In genomic region chrX:153688900-153689590, GRCh38 we compare ENCODE assay signal across 10 cellular contexts. TPM values are rescaled to one million over a fixed set of nuclear protein-coding genes. Genes with fewer than 3 reads are reported as not detected.
DNase-seq lines count a peak whose midpoint lies in the region; ATAC-seq and TF ChIP-seq lines count a peak whose summit lies in the region.
"Had no signal": no experiment of that assay in that cellular context is flagged by ENCODE, and none has a peak within 500 bp of the region (broad histone marks: within the 10 kb centered on the region; RNA-seq: fewer than 3 reads in every experiment).

No MANE protein-coding gene starts in this region.

- ATAC-seq in mucosa of descending colon (no peak), HG02840 (IDR thresholded peaks at IDR 0.05; ENCODE audit: low FRiP score, unreplicated experiment) (no peak)

- no peak overlapping the region for H3K27ac ChIP-seq in ACC112 (ENCODE audit: low read depth, low read length)
- H3K27ac ChIP-seq: foreskin keratinocyte had no signal

- no peaks in the 10 kb centered on the region for H3K9me3 ChIP-seq in MG63
- H3K9me3 ChIP-seq in mucosa of descending colon: no peaks in the 10 kb centered on the region

- H3K4me1 Mint-ChIP-seq in activated CD4-positive, alpha-beta memory T cell treated with anti-CD3 and anti-CD28 coated beads for 36 hours (ENCODE audit: low read depth): no peaks in the 10 kb centered on the region

- POLR2A ChIA-PET in activated CD4-positive, alpha-beta memory T cell treated with anti-CD3 and anti-CD28 coated beads for 36 hours (lab: Charles Lee): no interaction called here

- no peak overlapping the region for H2AFZ ChIP-seq in ACC112 (ENCODE audit: low read length, unreplicated experiment)

- DNase-seq in MG63 (peak; percentile 56), epidermal melanocyte (ENCODE audit: insufficient read length, low spot score) (peak; percentile 46), mucosa of descending colon (peak in 1 of 3 donors; percentile 46), NCI-H1105 treated with DMSO at 0.1 percent for 48 hours (lab: John Stamatoyannopoulos, UW) (no peak)
- no peak for DNase-seq in activated CD4-positive, alpha-beta memory T cell treated with anti-CD3 and anti-CD28 coated beads for 36 hours
- no peak for DNase-seq in stimulated activated CD4-positive, alpha-beta T cell treated with anti-CD3 and anti-CD28 coated beads, Interleukin-2, amount 100 ng/mL, for 24 hours
- DNase-seq: foreskin keratinocyte had no signal

- H3K4me1 ChIP-seq in ACC112 (ENCODE audit: control insufficient read depth, insufficient read depth, low read length, unreplicated experiment): peaks cover 3% of the 10 kb centered on the region
- H3K4me1 ChIP-seq in mucosa of descending colon (ENCODE audit: low read depth): no peaks in the 10 kb centered on the region
- H3K4me1 ChIP-seq: foreskin keratinocyte had no signal

- no peaks in the 10 kb centered on the region for H3K36me3 Mint-ChIP-seq in activated CD4-positive, alpha-beta memory T cell treated with anti-CD3 and anti-CD28 coated beads for 36 hours

- H3K4me3 ChIP-seq in ACC112 (ENCODE audit: low read depth, low read length): peak overlapping the region; percentile 66
- peak overlapping the region; percentile 41 for H3K4me3 ChIP-seq in MG63
- peak overlapping the region; percentile 9 for H3K4me3 ChIP-seq in mucosa of descending colon

- peaks cover 2% of the 10 kb centered on the region for H3K27me3 Mint-ChIP-seq in activated CD4-positive, alpha-beta memory T cell treated with anti-CD3 and anti-CD28 coated beads for 36 hours

- H3K27me3 ChIP-seq in ACC112 (ENCODE audit: insufficient read depth, low read length) (no peaks in the 10 kb centered on the region), MG63 (no peaks in the 10 kb centered on the region)
- H3K27me3 ChIP-seq: foreskin keratinocyte had no signal

- CTCF ChIA-PET in activated CD4-positive, alpha-beta memory T cell treated with anti-CD3 and anti-CD28 coated beads for 36 hours (lab: Charles Lee): no interaction called here

- no peaks in the 10 kb centered on the region for H3K79me2 ChIP-seq in ACC112 (ENCODE audit: control insufficient read depth, insufficient read depth, low read length, unreplicated experiment)

- H3K36me3 ChIP-seq in ACC112 (ENCODE audit: insufficient read depth, low read length): no peaks in the 10 kb centered on the region
- H3K36me3 ChIP-seq in MG63: no peaks in the 10 kb centered on the region
- H3K36me3 ChIP-seq in mucosa of descending colon (ENCODE audit: low read depth): no peaks in the 10 kb centered on the region

- no peak overlapping the region for H3K4me3 Mint-ChIP-seq in activated CD4-positive, alpha-beta memory T cell treated with anti-CD3 and anti-CD28 coated beads for 36 hours
- H3K4me3 Mint-ChIP-seq: T-helper 1 cell treated with Interleukin-12 subunit alpha and Interleukin-12 subunit beta and Interleukin-4 antibody, amounts not matched to agents 30 μg/mL and 1 μg/mL, for 36 hours had no signal

- intact Hi-C loops in mucosa of descending colon (cut with DNase I, micrococcal nuclease): no loop called here
- intact Hi-C loops in activated CD4-positive, alpha-beta memory T cell treated with anti-CD3 and anti-CD28 coated beads for 36 hours (cut with micrococcal nuclease): no loop called here

- H3K9me3 Mint-ChIP-seq in activated CD4-positive, alpha-beta memory T cell treated with anti-CD3 and anti-CD28 coated beads for 36 hours: no peaks in the 10 kb centered on the region
- H3K9me3 Mint-ChIP-seq: T-helper 1 cell treated with Interleukin-12 subunit alpha and Interleukin-12 subunit beta and Interleukin-4 antibody, amounts not matched to agents 30 μg/mL and 1 μg/mL, for 36 hours had no signal

- no peak overlapping the region for H3K27ac Mint-ChIP-seq in activated CD4-positive, alpha-beta memory T cell treated with anti-CD3 and anti-CD28 coated beads for 36 hours
- H3K27ac Mint-ChIP-seq: T-helper 1 cell treated with Interleukin-12 subunit alpha and Interleukin-12 subunit beta and Interleukin-4 antibody, amounts not matched to agents 30 μg/mL and 1 μg/mL, for 36 hours had no signal

- no peak for TF ChIP-seq CTCF in mucosa of descending colon (IDR thresholded peaks at IDR 0.05)

RNA-seq across cellular contexts. Expression of gene SLC6A8, which starts 1.3 kb away (rescaled TPM):
- total RNA-seq in MG63 (2014; rRNA removed; shearing (Covaris generic); ENCODE audit: low replicate concordance): 12.8 and 24.8 TPM in 2 replicates
- total RNA-seq in mucosa of descending colon: 100 to 1,000 TPM; 214 to 313 (median 251) TPM
- total RNA-seq in activated CD4-positive, alpha-beta memory T cell treated with anti-CD3 and anti-CD28 coated beads for 36 hours: 1 to 10 TPM in 1 of 2 experiments, under 1 TPM in 1; 0.95 to 1.3 TPM

RNA-seq across cellular contexts. Expression of gene PNCK, which starts 15.4 kb away (rescaled TPM):
- 0.43 TPM in 1 of 2 replicates, not detected in the other for total RNA-seq in MG63 (2014; rRNA removed; shearing (Covaris generic); ENCODE audit: low replicate concordance)
- total RNA-seq in mucosa of descending colon: 10 to 100 TPM in 1 of 3 donors, 1 to 10 TPM in 2; 4.6 to 63.0 (median 5.5) TPM
- under 1 TPM in 1 of 2 experiments, not detected in 1; 0.36 TPM for total RNA-seq in activated CD4-positive, alpha-beta memory T cell treated with anti-CD3 and anti-CD28 coated beads for 36 hours
- total RNA-seq: foreskin keratinocyte had no signal

RNA-seq across cellular contexts. Expression of gene BCAP31, which starts 35.1 kb away (rescaled TPM):
- total RNA-seq in MG63 (2014; rRNA removed; shearing (Covaris generic); ENCODE audit: low replicate concordance): 311 and 346 TPM in 2 replicates
- 100 to 1,000 TPM; 158 to 209 (median 181) TPM for total RNA-seq in mucosa of descending colon
- total RNA-seq in activated CD4-positive, alpha-beta memory T cell treated with anti-CD3 and anti-CD28 coated beads for 36 hours: 100 to 1,000 TPM; 119 to 121 TPM

RNA-seq across cellular contexts. Expression of gene ABCD1, which starts 35.6 kb away (rescaled TPM):
- 24.3 and 28.8 TPM in 2 replicates for total RNA-seq in MG63 (2014; rRNA removed; shearing (Covaris generic); ENCODE audit: low replicate concordance)
- 10 to 100 TPM; 13.0 to 27.3 (median 13.0) TPM for total RNA-seq in mucosa of descending colon
- 1 to 10 TPM; 4.8 TPM for total RNA-seq in activated CD4-positive, alpha-beta memory T cell treated with anti-CD3 and anti-CD28 coated beads for 36 hours

RNA-seq across cellular contexts. Expression of gene DUSP9, which starts 42.0 kb away (rescaled TPM):
- 7.9 and 8.6 TPM in 2 replicates for total RNA-seq in MG63 (2014; rRNA removed; shearing (Covaris generic); ENCODE audit: low replicate concordance)
- not detected for total RNA-seq in mucosa of descending colon
- total RNA-seq in activated CD4-positive, alpha-beta memory T cell treated with anti-CD3 and anti-CD28 coated beads for 36 hours: under 1 TPM; 0.12 to 0.26 TPM

Comparison
In these comparisons a context has a peak if more than half of its experiments do, and no peak if none do; other contexts are left out.
1. H3K4me3 ChIP-seq: peak in every context shown above with its lines; median percentile 66 in ACC112; 41 in MG63; 9 in mucosa of descending colon.
2. DNase-seq: peak in MG63 (single experiment) and epidermal melanocyte (single experiment); none in activated CD4-positive, alpha-beta memory T cell treated with anti-CD3 and anti-CD28 coated beads for 36 hours (single experiment), NCI-H1105 treated with DMSO at 0.1 percent for 48 hours (single experiment) and stimulated activated CD4-positive, alpha-beta T cell treated with anti-CD3 and anti-CD28 coated beads, Interleukin-2, amount 100 ng/mL, for 24 hours (0 of 2).